ENCODE assay signal across 8 cellular contexts in the genomic region with DNA sequence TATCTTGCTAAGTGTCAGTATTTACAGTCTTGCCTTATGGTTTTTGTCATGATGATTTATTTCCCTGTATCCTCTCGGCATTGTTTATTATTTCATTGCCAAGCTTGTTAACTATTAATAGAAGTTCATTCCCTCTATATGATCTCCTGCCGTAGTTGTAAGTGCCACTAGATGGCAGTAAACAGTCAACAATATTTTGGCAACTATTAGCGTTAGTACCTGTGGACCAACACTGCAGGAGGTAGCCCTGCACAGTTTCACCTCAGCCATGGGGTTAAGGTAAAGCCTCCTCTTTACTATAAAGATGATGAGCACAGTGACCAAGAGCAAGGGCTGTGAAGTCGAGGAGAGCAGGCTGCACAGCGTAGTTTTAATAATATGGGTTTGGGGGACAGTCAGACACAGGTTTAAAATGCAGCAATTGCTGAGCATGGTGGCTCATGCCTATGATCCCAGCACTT. TPM values are rescaled to one million over a fixed set of nuclear protein-coding genes. Genes with fewer than 3 reads are reported as not detected.
DNase-seq lines count a peak whose midpoint lies in the region; ATAC-seq and TF ChIP-seq lines count a peak whose summit lies in the region.

No MANE protein-coding gene starts in this region.

- peak; percentile 77 for ATAC-seq in GM19455 (IDR thresholded peaks at IDR 0.05; ENCODE audit: unreplicated experiment)
- peak; percentile 97 for ATAC-seq in Panc1
- no peak for ATAC-seq in HG03571 (IDR thresholded peaks at IDR 0.05; ENCODE audit: unreplicated experiment)

- no peak overlapping the region for H3K4me3 ChIP-seq in Panc1 (ENCODE audit: low read depth in 2 of 2, low read length in 2 of 2)
- no peak overlapping the region for H3K4me3 ChIP-seq in adipocyte (ENCODE audit: low read length)
- no peak overlapping the region for H3K4me3 ChIP-seq in right atrium auricular region

- H3K27ac ChIP-seq in Panc1 (ENCODE audit: low read length) (no peak overlapping the region), right atrium auricular region (no peak overlapping the region)

- peak overlapping the region; percentile 44 for H3K9ac ChIP-seq in adipocyte (ENCODE audit: low read length)

- no peaks in the 10 kb centered on the region for H3K36me3 ChIP-seq in Panc1 (ENCODE audit: control insufficient read depth, insufficient read depth, low read length)
- no peaks in the 10 kb centered on the region for H3K36me3 ChIP-seq in adipocyte (ENCODE audit: control insufficient read depth, insufficient read depth, low read length, severe bottlenecking)
- H3K36me3 ChIP-seq in right atrium auricular region: no peaks in the 10 kb centered on the region

- DNase-seq in DMS153 (lab: John Stamatoyannopoulos, UW): peak; percentile 52
- DNase-seq in KBM-7: peak; percentile 60
- peak; percentile 36 for DNase-seq in Panc1 (ENCODE audit: low read depth, low spot score)
- peak; percentile 80 for DNase-seq in adipocyte (ENCODE audit: low read depth)
- no peak for DNase-seq in right atrium auricular region (ENCODE audit: low spot score)
- peak; percentile 39 for DNase-seq in retina

- H3K27me3 ChIP-seq in Panc1 (ENCODE audit: control insufficient read depth, insufficient read depth, low read length) (peaks cover 7% of the 10 kb centered on the region; the same call in 1 of the 2 replicates), adipocyte (replicated peaks; ENCODE audit: control insufficient read depth, insufficient read depth, low read length) (no peaks in the 10 kb centered on the region), right atrium auricular region (no peaks in the 10 kb centered on the region)

- intact Hi-C loops in Panc1 (cut with micrococcal nuclease; ENCODE audit: unreplicated experiment): loop anchor here (1.0 to 10.0 kb wide), 2 partner anchors 118 to 276 kb away; a partner anchor contains a TSS

- in situ Hi-C loops in KBM-7 (cut with MboI; ENCODE audit: low pct_unique_long_range_greater_than_20kb, low sequenced_read_pairs): no loop called here
- in situ Hi-C loops in Panc1 (cut with HindIII; ENCODE audit: low pct_unique_long_range_greater_than_20kb, low sequenced_read_pairs): no loop called here

- CTCF ChIA-PET in Panc1 (lab: Charles Lee): interaction anchor here (0.6 to 1.6 kb wide), 11 partner anchors 9 to 497 kb away, joined by 3 to 8 read pairs (median 4); a partner anchor contains a TSS

- H3K4me1 ChIP-seq in Panc1 (ENCODE audit: control insufficient read depth, insufficient read depth, low read length) (no peaks in the 10 kb centered on the region), adipocyte (ENCODE audit: control insufficient read depth, insufficient read depth, low read length) (no peaks in the 10 kb centered on the region), right atrium auricular region (no peaks in the 10 kb centered on the region)

- TF ChIP-seq CTCF in Panc1 (IDR thresholded peaks at IDR 0.05) (peak; percentile 88), right atrium auricular region (IDR thresholded peaks at IDR 0.05) (peak; percentile 48 to 72)

- H3K9me3 ChIP-seq in Panc1 (ENCODE audit: control insufficient read depth, insufficient read depth, low read depth, low read length): no peaks in the 10 kb centered on the region
- H3K9me3 ChIP-seq in adipocyte (ENCODE audit: control insufficient read depth, low read length): no peaks in the 10 kb centered on the region
- no peaks in the 10 kb centered on the region for H3K9me3 ChIP-seq in right atrium auricular region

- BruUV-seq in Panc1 (replicated peaks; lab: Mats Ljungman, UMichigan): no TSS peak

- POLR2A ChIA-PET in Panc1 (lab: Charles Lee): no interaction called here

RNA-seq across cellular contexts. Expression of a gene that starts 26.1 kb away (rescaled TPM):
- 15.2 TPM for total RNA-seq in Panc1 (2021; ENCODE audit: unreplicated experiment)
- 7.8 TPM for polyA plus RNA-seq in Panc1 (2012; ENCODE audit: insufficient read length)
- total RNA-seq in right atrium auricular region: 1 to 10 TPM; 2.2 to 3.3 TPM
